In the genomic region with DNA sequence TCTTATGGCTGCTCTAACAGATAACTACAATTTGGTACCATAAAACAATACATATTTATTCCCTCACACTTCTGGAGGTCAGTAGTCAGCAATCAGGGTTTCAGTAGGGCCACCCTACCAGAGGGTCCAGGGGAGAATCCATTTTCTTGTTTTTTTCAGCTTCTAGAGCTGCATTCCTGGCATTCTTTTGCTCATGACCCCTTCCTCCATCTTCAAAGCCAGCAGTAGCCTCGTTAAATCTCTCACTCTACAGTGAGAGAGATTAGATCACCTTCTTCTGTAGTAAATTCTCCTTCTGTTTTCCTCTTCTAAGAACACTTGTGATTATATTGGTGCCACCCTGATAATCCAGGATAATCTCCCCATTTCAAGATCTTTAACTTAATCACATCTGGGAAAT, we compare ENCODE assay signal across 19 cellular contexts.
DNase-seq lines count a peak whose midpoint lies in the region; ATAC-seq and TF ChIP-seq lines count a peak whose summit lies in the region.
"Had no signal": no experiment of that assay in that cellular context is flagged by ENCODE, and none has a peak within 500 bp of the region (broad histone marks: within the 10 kb centered on the region; RNA-seq: fewer than 3 reads in every experiment).

No MANE protein-coding gene starts in this region.

- H3F3A ChIP-seq in GM23338 (replicated peaks; ENCODE audit: low read depth) (no peaks in the 10 kb centered on the region), neural progenitor cell (ENCODE audit: low read depth) (peaks cover 9% of the 10 kb centered on the region)

- DNase-seq in GM23338 (ENCODE audit: low spot score) (peak; percentile 70), WERI-Rb-1 (peak; percentile 17), iPS DF 19.7 (ENCODE audit: low read depth, low spot score) (peak; percentile 28), neural progenitor cell (ENCODE audit: low spot score) (peak; percentile 36), NCI-H510A treated with DMSO at 0.1 percent for 48 hours (lab: John Stamatoyannopoulos, UW) (no peak)
- no peak for DNase-seq in stimulated activated naive B cell treated with anti-CD40 and anti-IgM and Interleukin-4, amounts not matched to agents 10 μg/mL and 1 μg/mL and 100 μg/mL, for 72 hours
- DNase-seq in effector memory CD8-positive, alpha-beta T cell = no peak
- DNase-seq: DMS 273 treated with DMSO at 0.1 percent for 48 hours, DND-41, Kasumi-1, NCI-H1105 treated with DMSO at 0.1 percent for 48 hours, NCI-H1694, NCI-H510A, NCI-H774, PC-9, SJCRH30 had no signal

- H3K79me2 ChIP-seq in GM23338 (replicated peaks; ENCODE audit: insufficient read depth) (no peaks in the 10 kb centered on the region), neural progenitor cell (ENCODE audit: low read depth) (no peaks in the 10 kb centered on the region)

- TF ChIP-seq CTCF in GM23338 (conservative IDR thresholded peaks at IDR 0.05; ENCODE audit: low read depth in 2 of 2) (no peak), WERI-Rb-1 (IDR thresholded peaks at IDR 0.05; ENCODE audit: low read depth, low read length) (no peak), neural progenitor cell (IDR thresholded peaks at IDR 0.05) (no peak)

- no peaks in the 10 kb centered on the region for H3K36me3 ChIP-seq in GM23338 (ENCODE audit: insufficient read depth)
- no peaks in the 10 kb centered on the region for H3K36me3 ChIP-seq in WERI-Rb-1
- no peaks in the 10 kb centered on the region for H3K36me3 ChIP-seq in neural progenitor cell
- H3K36me3 ChIP-seq: HAP-1, SJCRH30 had no signal

- H3K9me2 ChIP-seq in GM23338 (ENCODE audit: insufficient read depth) = no peaks in the 10 kb centered on the region; the same call in 1 of the 2 replicates

- H3K27ac Mint-ChIP-seq in GM23338 = no peak overlapping the region
- no peak overlapping the region for H3K27ac Mint-ChIP-seq in neural progenitor cell
- H3K27ac Mint-ChIP-seq in stimulated activated naive B cell treated with anti-CD40 and anti-IgM and Interleukin-4, amounts not matched to agents 10 μg/mL and 1 μg/mL and 100 μg/mL, for 72 hours = no peak overlapping the region
- H3K27ac Mint-ChIP-seq in effector memory CD8-positive, alpha-beta T cell = no peak overlapping the region
- H3K27ac Mint-ChIP-seq: B cell had no signal

- H3K27ac ChIP-seq in GM23338 (ENCODE audit: low read depth) (no peak overlapping the region), WERI-Rb-1 (no peak overlapping the region), neural progenitor cell (no peak overlapping the region)
- H3K27ac ChIP-seq: PC-9, SJCRH30 had no signal

- H4K20me1 ChIP-seq in GM23338 (replicated peaks; ENCODE audit: insufficient read depth) = no peaks in the 10 kb centered on the region
- no peaks in the 10 kb centered on the region for H4K20me1 ChIP-seq in neural progenitor cell (ENCODE audit: low read depth)

- H3K4me1 Mint-ChIP-seq in GM23338 (peaks cover 10% of the 10 kb centered on the region), neural progenitor cell (peaks cover 24% of the 10 kb centered on the region)
- no peaks in the 10 kb centered on the region for H3K4me1 Mint-ChIP-seq in stimulated activated naive B cell treated with anti-CD40 and anti-IgM and Interleukin-4, amounts not matched to agents 10 μg/mL and 1 μg/mL and 100 μg/mL, for 72 hours
- no peaks in the 10 kb centered on the region for H3K4me1 Mint-ChIP-seq in effector memory CD8-positive, alpha-beta T cell (ENCODE audit: low read depth in 2 of 2)
- H3K4me1 Mint-ChIP-seq: B cell had no signal

- no peaks in the 10 kb centered on the region; the same call in 1 of the 2 replicates for H3K4me1 ChIP-seq in GM23338 (ENCODE audit: insufficient read depth)
- peaks cover 3% of the 10 kb centered on the region for H3K4me1 ChIP-seq in neural progenitor cell
- H3K4me1 ChIP-seq: HAP-1, SJCRH30 had no signal

- ATAC-seq in GM23338 (peak; percentile 80), GM21528 (IDR thresholded peaks at IDR 0.05; ENCODE audit: low FRiP score, unreplicated experiment) (no peak)
- ATAC-seq in stimulated activated naive B cell treated with anti-CD40 and anti-IgM and Interleukin-4, amounts not matched to agents 10 μg/mL and 1 μg/mL and 100 μg/mL, for 72 hours (replicated peaks) = no peak
- ATAC-seq in effector memory CD8-positive, alpha-beta T cell (replicated peaks) = no peak

- H3K9me3 Mint-ChIP-seq in GM23338 = no peaks in the 10 kb centered on the region; the same call in 2 of the 3 replicates
- peaks cover 3% of the 10 kb centered on the region for H3K9me3 Mint-ChIP-seq in neural progenitor cell
- H3K9me3 Mint-ChIP-seq in stimulated activated naive B cell treated with anti-CD40 and anti-IgM and Interleukin-4, amounts not matched to agents 10 μg/mL and 1 μg/mL and 100 μg/mL, for 72 hours = no peaks in the 10 kb centered on the region
- H3K9me3 Mint-ChIP-seq in effector memory CD8-positive, alpha-beta T cell = no peaks in the 10 kb centered on the region

- H3K4me3 Mint-ChIP-seq in GM23338 (no peak overlapping the region), neural progenitor cell (no peak overlapping the region)
- H3K4me3 Mint-ChIP-seq in stimulated activated naive B cell treated with anti-CD40 and anti-IgM and Interleukin-4, amounts not matched to agents 10 μg/mL and 1 μg/mL and 100 μg/mL, for 72 hours = no peak overlapping the region
- H3K4me3 Mint-ChIP-seq in effector memory CD8-positive, alpha-beta T cell = no peak overlapping the region
- H3K4me3 Mint-ChIP-seq: B cell had no signal

- H3K36me3 Mint-ChIP-seq in GM23338 (ENCODE audit: low read depth) (no peaks in the 10 kb centered on the region; the same call in 2 of the 3 replicates), neural progenitor cell (no peaks in the 10 kb centered on the region)
- H3K36me3 Mint-ChIP-seq in stimulated activated naive B cell treated with anti-CD40 and anti-IgM and Interleukin-4, amounts not matched to agents 10 μg/mL and 1 μg/mL and 100 μg/mL, for 72 hours = no peaks in the 10 kb centered on the region
- no peaks in the 10 kb centered on the region for H3K36me3 Mint-ChIP-seq in effector memory CD8-positive, alpha-beta T cell (ENCODE audit: insufficient read depth)

- H3K4me3 ChIP-seq in GM23338 (no peak overlapping the region), WERI-Rb-1 (ENCODE audit: low read depth, low read length) (no peak overlapping the region), neural progenitor cell (no peak overlapping the region)
- H3K4me3 ChIP-seq: HAP-1, PC-9, SJCRH30 had no signal

- H2AFZ ChIP-seq in GM23338 = no peak overlapping the region
- no peak overlapping the region for H2AFZ ChIP-seq in neural progenitor cell (replicated peaks)
- H2AFZ ChIP-seq: PC-9 had no signal

- H3K27me3 ChIP-seq in GM23338 (ENCODE audit: insufficient read depth) = no peaks in the 10 kb centered on the region
- H3K27me3 ChIP-seq in WERI-Rb-1 (ENCODE audit: insufficient read depth, low read depth, severe bottlenecking) = no peaks in the 10 kb centered on the region
- H3K27me3 ChIP-seq in neural progenitor cell = no peaks in the 10 kb centered on the region
- H3K27me3 ChIP-seq: SJCRH30 had no signal

- H3K27me3 Mint-ChIP-seq in GM23338 (ENCODE audit: insufficient read depth, low read depth, poor library complexity) (no peaks in the 10 kb centered on the region), neural progenitor cell (ENCODE audit: insufficient read depth, low read depth) (peaks cover 5% of the 10 kb centered on the region)
- H3K27me3 Mint-ChIP-seq in stimulated activated naive B cell treated with anti-CD40 and anti-IgM and Interleukin-4, amounts not matched to agents 10 μg/mL and 1 μg/mL and 100 μg/mL, for 72 hours = peaks cover 0 to 6% of the 10 kb centered on the region in 2 donors
- H3K27me3 Mint-ChIP-seq in effector memory CD8-positive, alpha-beta T cell = no peaks in the 10 kb centered on the region

- peak overlapping the region; percentile 13; the same call in 1 of the 2 replicates for H3K4me2 ChIP-seq in GM23338
- no peak overlapping the region for H3K4me2 ChIP-seq in neural progenitor cell
- H3K4me2 ChIP-seq: PC-9 had no signal

- no peak overlapping the region for H3K9ac ChIP-seq in neural progenitor cell

- H3K9me3 ChIP-seq in WERI-Rb-1 (ENCODE audit: severe bottlenecking) (no peaks in the 10 kb centered on the region), neural progenitor cell (ENCODE audit: low read depth) (no peaks in the 10 kb centered on the region)
- H3K9me3 ChIP-seq: HAP-1 had no signal

TF ChIP-seq in GM23338, 12 proteins besides CTCF, POLR2A, EP300 and RAD21 (continues in another document):
- TF ChIP-seq JUNB (IDR thresholded peaks at IDR 0.05; ENCODE audit: unreplicated experiment) = no peak
- TF ChIP-seq CREB1 (CRISPR knock-in tag; IDR thresholded peaks at IDR 0.05; ENCODE audit: low read depth) = no peak
- TF ChIP-seq NANOG (IDR thresholded peaks at IDR 0.05; ENCODE audit: borderline replicate concordance) = no peak
- TF ChIP-seq EZH2 (IDR thresholded peaks at IDR 0.05; ENCODE audit: low read depth, unreplicated experiment) = no peak
- TF ChIP-seq, protein P1, sequence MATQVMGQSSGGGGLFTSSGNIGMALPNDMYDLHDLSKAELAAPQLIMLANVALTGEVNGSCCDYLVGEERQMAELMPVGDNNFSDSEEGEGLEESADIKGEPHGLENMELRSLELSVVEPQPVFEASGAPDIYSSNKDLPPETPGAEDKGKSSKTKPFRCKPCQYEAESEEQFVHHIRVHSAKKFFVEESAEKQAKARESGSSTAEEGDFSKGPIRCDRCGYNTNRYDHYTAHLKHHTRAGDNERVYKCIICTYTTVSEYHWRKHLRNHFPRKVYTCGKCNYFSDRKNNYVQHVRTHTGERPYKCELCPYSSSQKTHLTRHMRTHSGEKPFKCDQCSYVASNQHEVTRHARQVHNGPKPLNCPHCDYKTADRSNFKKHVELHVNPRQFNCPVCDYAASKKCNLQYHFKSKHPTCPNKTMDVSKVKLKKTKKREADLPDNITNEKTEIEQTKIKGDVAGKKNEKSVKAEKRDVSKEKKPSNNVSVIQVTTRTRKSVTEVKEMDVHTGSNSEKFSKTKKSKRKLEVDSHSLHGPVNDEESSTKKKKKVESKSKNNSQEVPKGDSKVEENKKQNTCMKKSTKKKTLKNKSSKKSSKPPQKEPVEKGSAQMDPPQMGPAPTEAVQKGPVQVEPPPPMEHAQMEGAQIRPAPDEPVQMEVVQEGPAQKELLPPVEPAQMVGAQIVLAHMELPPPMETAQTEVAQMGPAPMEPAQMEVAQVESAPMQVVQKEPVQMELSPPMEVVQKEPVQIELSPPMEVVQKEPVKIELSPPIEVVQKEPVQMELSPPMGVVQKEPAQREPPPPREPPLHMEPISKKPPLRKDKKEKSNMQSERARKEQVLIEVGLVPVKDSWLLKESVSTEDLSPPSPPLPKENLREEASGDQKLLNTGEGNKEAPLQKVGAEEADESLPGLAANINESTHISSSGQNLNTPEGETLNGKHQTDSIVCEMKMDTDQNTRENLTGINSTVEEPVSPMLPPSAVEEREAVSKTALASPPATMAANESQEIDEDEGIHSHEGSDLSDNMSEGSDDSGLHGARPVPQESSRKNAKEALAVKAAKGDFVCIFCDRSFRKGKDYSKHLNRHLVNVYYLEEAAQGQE (IDR thresholded peaks at IDR 0.05; ENCODE audit: unreplicated experiment) = no peak
- TF ChIP-seq ZNF331 (CRISPR knock-in tag; IDR thresholded peaks at IDR 0.05; ENCODE audit: low read depth) = no peak
- TF ChIP-seq POLR2AphosphoS5 (IDR thresholded peaks at IDR 0.05; ENCODE audit: low read depth) = no peak
- TF ChIP-seq EZH2phosphoT487 (IDR thresholded peaks at IDR 0.05; ENCODE audit: unreplicated experiment) = no peak

Comparison
In these comparisons a context has a peak if more than half of its experiments do, and no peak if none do; other contexts are left out.
1. DNase-seq: peak in GM23338 (single experiment), WERI-Rb-1 (single experiment), iPS DF 19.7 (single experiment) and neural progenitor cell (single experiment); none in stimulated activated naive B cell treated with anti-CD40 and anti-IgM and Interleukin-4, amounts not matched to agents 10 μg/mL and 1 μg/mL and 100 μg/mL, for 72 hours (single experiment), NCI-H510A treated with DMSO at 0.1 percent for 48 hours (single experiment) and effector memory CD8-positive, alpha-beta T cell (0 of 3).